ENCODE assay signal across 13 cellular contexts in genomic region chr1:198890531-198890930, GRCh38.
DNase-seq lines count a peak whose midpoint lies in the region; ATAC-seq and TF ChIP-seq lines count a peak whose summit lies in the region.
"Had no signal": no experiment of that assay in that cellular context is flagged by ENCODE, and none has a peak within 500 bp of the region (broad histone marks: within the 10 kb centered on the region; RNA-seq: fewer than 3 reads in every experiment).

No MANE protein-coding gene starts in this region.

- intact Hi-C loops in testis (cut with DNase I; ENCODE audit: low total_unique reads), result no loop called here

- no peak overlapping the region for H3K23ac ChIP-seq in mesenchymal stem cell (ENCODE audit: low read length in 2 of 2)

- H3K9ac ChIP-seq in adipocyte (ENCODE audit: low read length) (no peak overlapping the region), mesenchymal stem cell (ENCODE audit: low read length) (no peak overlapping the region)

- no peak overlapping the region for H2BK5ac ChIP-seq in mesenchymal stem cell (ENCODE audit: low read depth, low read length, poor library complexity, severe bottlenecking)

- H3K4me1 ChIP-seq in adipocyte (ENCODE audit: control insufficient read depth, insufficient read depth, low read length) (peaks cover 17% of the 10 kb centered on the region), mesenchymal stem cell (ENCODE audit: control insufficient read depth, insufficient read depth, low read depth, low read length) (peaks cover 1% of the 10 kb centered on the region), testis (no peaks in the 10 kb centered on the region), upper lobe of left lung (peaks cover 0 to 30% (median 11%) of the 10 kb centered on the region in 4 donors)

- no peaks in the 10 kb centered on the region for H3K79me1 ChIP-seq in mesenchymal stem cell (replicated peaks; ENCODE audit: low read length, poor library complexity, severe bottlenecking)

- no peak overlapping the region for H2BK15ac ChIP-seq in mesenchymal stem cell (ENCODE audit: low read depth, poor library complexity, severe bottlenecking)

- no peak overlapping the region for H2BK12ac ChIP-seq in mesenchymal stem cell (ENCODE audit: low read length in 2 of 2)

- no peak overlapping the region for H2AFZ ChIP-seq in mesenchymal stem cell (ENCODE audit: low read depth, low read length)

- 0% methylated on average over 1 of the region's 2 CpGs for WGBS in mesenchymal stem cell
- WGBS in testis, 2 donors, result 57 to 74% methylated on average over 2 of the region's 2 CpGs
- WGBS in upper lobe of left lung, 2 donors, result 34 to 43% methylated on average over 2 of the region's 2 CpGs

- ATAC-seq in GM18517 (IDR thresholded peaks at IDR 0.05; ENCODE audit: unreplicated experiment) (no peak), upper lobe of left lung (ENCODE audit: low FRiP score in 2 of 2) (no peak)
- ATAC-seq: WTC11 had no signal

- no peak overlapping the region for H3K14ac ChIP-seq in mesenchymal stem cell (ENCODE audit: low read length in 2 of 2)

- H3K9me3 ChIP-seq in adipocyte (ENCODE audit: control insufficient read depth, low read length), result no peaks in the 10 kb centered on the region
- H3K9me3 ChIP-seq in mesenchymal stem cell (ENCODE audit: control insufficient read depth, low read length), result no peaks in the 10 kb centered on the region
- no peaks in the 10 kb centered on the region for H3K9me3 ChIP-seq in testis
- H3K9me3 ChIP-seq in upper lobe of left lung, result no peaks in the 10 kb centered on the region
- H3K9me3 ChIP-seq: ovary had no signal

- no peak overlapping the region for H3K18ac ChIP-seq in mesenchymal stem cell (ENCODE audit: low read depth in 1 of 2, low read length in 2 of 2)

- no peak overlapping the region for H4K8ac ChIP-seq in mesenchymal stem cell (ENCODE audit: low read length)

- H4K91ac ChIP-seq in mesenchymal stem cell (ENCODE audit: low read length), result no peak overlapping the region

- no peak overlapping the region for H3K4ac ChIP-seq in mesenchymal stem cell (ENCODE audit: low read depth in 1 of 2, low read length in 2 of 2)

- no peak overlapping the region for H2AK5ac ChIP-seq in mesenchymal stem cell (ENCODE audit: low read length, severe bottlenecking)

- TF ChIP-seq CTCF in testis (IDR thresholded peaks at IDR 0.05) (no peak), upper lobe of left lung (IDR thresholded peaks at IDR 0.05) (no peak)

- no peak for TF ChIP-seq POLR2A in testis (IDR thresholded peaks at IDR 0.05)
- TF ChIP-seq POLR2A in upper lobe of left lung (IDR thresholded peaks at IDR 0.05), result no peak

- H3K36me3 ChIP-seq in adipocyte (ENCODE audit: control insufficient read depth, insufficient read depth, low read length, severe bottlenecking), result no peaks in the 10 kb centered on the region
- H3K36me3 ChIP-seq in mesenchymal stem cell (ENCODE audit: control insufficient read depth in 1 of 2, insufficient read depth in 2 of 2, low read depth in 1 of 2, low read length in 2 of 2), result peaks cover 0 to 3% of the 10 kb centered on the region in 2 experiments
- H3K36me3 ChIP-seq in testis (ENCODE audit: low read depth, missing control alignments), result no peaks in the 10 kb centered on the region
- H3K36me3 ChIP-seq in upper lobe of left lung, result no peaks in the 10 kb centered on the region
- H3K36me3 ChIP-seq: ovary had no signal

- H3K27ac ChIP-seq in mesenchymal stem cell (ENCODE audit: low read length, poor library complexity, severe bottlenecking) (no peak overlapping the region), testis (no peak overlapping the region), upper lobe of left lung (no peak overlapping the region)
- H3K27ac ChIP-seq: coronary artery, ovary had no signal

- H2BK120ac ChIP-seq in mesenchymal stem cell (ENCODE audit: low read depth, low read length), result no peak overlapping the region

- TF ChIP-seq EP300 in upper lobe of left lung (IDR thresholded peaks at IDR 0.05), result no peak

- H3K27me3 ChIP-seq in adipocyte (replicated peaks; ENCODE audit: control insufficient read depth, insufficient read depth, low read length) (no peaks in the 10 kb centered on the region), mesenchymal stem cell (ENCODE audit: control insufficient read depth in 1 of 2, insufficient read depth in 1 of 2, low read length in 2 of 2) (no peaks in the 10 kb centered on the region), testis (no peaks in the 10 kb centered on the region), upper lobe of left lung (no peaks in the 10 kb centered on the region)
- H3K27me3 ChIP-seq: ovary had no signal

- no peak overlapping the region for H3K4me2 ChIP-seq in mesenchymal stem cell (ENCODE audit: low read length, poor library complexity, severe bottlenecking)

- DNase-seq in EH (ENCODE audit: low read depth) (peak; percentile 68), NCI-H1105 treated with DMSO at 0.1 percent for 48 hours (lab: John Stamatoyannopoulos, UW) (peak; percentile 70), adipocyte (ENCODE audit: low read depth) (peak; percentile 66), mesenchymal stem cell (peak; percentile 61), testis (no peak), upper lobe of left lung (no peak)
- no peak for DNase-seq in activated CD4-positive, alpha-beta T cell treated with anti-CD3 and anti-CD28 coated beads for 1 hour
- DNase-seq: activated naive CD8-positive, alpha-beta T cell treated with anti-CD3 and anti-CD28 coated beads for 36 hours; NCI-H187 treated with DMSO at 0.1 percent for 48 hours; ovary had no signal

- H3K4me3 ChIP-seq in adipocyte (ENCODE audit: low read length), result no peak overlapping the region
- H3K4me3 ChIP-seq in mesenchymal stem cell (ENCODE audit: insufficient read depth in 1 of 2, low read depth in 1 of 2, low read length in 2 of 2), result no peak overlapping the region
- no peak overlapping the region for H3K4me3 ChIP-seq in testis
- no peak overlapping the region for H3K4me3 ChIP-seq in upper lobe of left lung
- H3K4me3 ChIP-seq: coronary artery, ovary had no signal

Comparison
In these comparisons a context has a peak if more than half of its experiments do, and no peak if none do; other contexts are left out.
1. DNase-seq: peak in EH (single experiment), NCI-H1105 treated with DMSO at 0.1 percent for 48 hours (single experiment), adipocyte (single experiment) and mesenchymal stem cell (single experiment); none in testis (single experiment), activated CD4-positive, alpha-beta T cell treated with anti-CD3 and anti-CD28 coated beads for 1 hour (single experiment) and upper lobe of left lung (0 of 2).